ENCODE assay signal across 9 cellular contexts in the genomic region with DNA sequence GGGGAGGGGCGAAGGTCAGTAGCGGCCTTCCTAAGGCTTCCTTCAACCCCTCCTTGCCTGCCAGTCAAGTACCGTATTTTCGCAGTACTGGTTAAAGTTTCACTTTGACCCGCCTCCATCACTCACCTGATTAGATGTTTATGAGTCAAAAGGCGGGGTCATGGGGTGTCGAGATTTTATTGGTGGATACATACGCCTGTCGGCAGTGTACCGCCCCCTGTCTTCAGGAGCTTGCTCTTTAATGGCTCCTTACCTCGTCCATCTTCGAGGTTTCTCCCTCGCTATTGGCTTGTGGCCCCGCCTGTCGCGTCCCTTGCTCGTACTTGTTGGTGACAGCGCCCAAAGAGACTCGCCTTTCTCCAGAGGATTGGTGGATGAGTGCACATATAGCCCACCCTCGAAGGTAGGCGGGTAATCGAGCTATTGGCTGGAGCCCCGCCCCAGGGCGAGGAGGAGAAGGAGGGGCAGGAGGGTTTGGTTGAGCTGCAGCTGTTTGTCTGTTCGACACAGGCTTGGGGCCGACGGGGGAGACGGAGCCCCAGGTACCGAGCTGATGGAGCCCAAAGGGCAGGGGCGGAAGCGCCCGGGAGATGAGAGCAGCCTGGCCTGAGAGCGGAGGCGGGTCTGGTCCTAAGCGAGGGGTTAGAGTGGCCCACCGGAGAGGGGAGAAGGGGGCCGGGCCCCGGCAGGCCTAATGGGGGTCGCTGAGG. TPM values are rescaled to one million over a fixed set of nuclear protein-coding genes. Genes with fewer than 3 reads are reported as not detected.
DNase-seq lines count a peak whose midpoint lies in the region; ATAC-seq and TF ChIP-seq lines count a peak whose summit lies in the region.
"Had no signal": no experiment of that assay in that cellular context is flagged by ENCODE, and none has a peak within 500 bp of the region (broad histone marks: within the 10 kb centered on the region; RNA-seq: fewer than 3 reads in every experiment).

Gene RAB5B, plus strand, starts transcription at position 481 of the 710 bp plus-strand sequence. CDS start 12,883 bp downstream, outside the sequence.

- H3K27ac Mint-ChIP-seq in activated B cell treated with CpG ODN at 0.5 μM for 24 hours (no peak within 1 kb of the TSS), immature natural killer cell (no peak within 1 kb of the TSS)
- H3K27ac Mint-ChIP-seq: activated naive CD4-positive, alpha-beta T cell treated with anti-CD3 and anti-CD28 coated beads, Interleukin-2, amount 50 U/mL, for 24 hours had no signal

- POLR2A ChIA-PET in activated B cell treated with CpG ODN at 0.5 μM for 24 hours (lab: Charles Lee), result interaction anchor here (0.5 to 3.0 kb wide), 39 partner anchors 9 to 1920 kb away, joined by 3 to 33 read pairs (median 6); partner anchors contain the start of genes BLOC1S1, DNAJC14, ESYT1 and HOXC4

- DNase-seq in AG09319 (ENCODE audit: extremely low read depth, low read depth) (peak; percentile 100), NCI-H345 (lab: John Stamatoyannopoulos, UW) (peak; percentile 100), activated B cell treated with CpG ODN at 0.5 μM for 24 hours (peak; percentile 83), immature natural killer cell (peak; percentile 98 to 99 (median 99)), smooth muscle cell of the brain vasculature (ENCODE audit: low read depth, low spot score) (peak; percentile 100)
- DNase-seq in central memory CD4-positive, alpha-beta T cell, result peak; percentile 99

- ATAC-seq in GM19025 (IDR thresholded peaks at IDR 0.05; ENCODE audit: low read depth, unreplicated experiment) (peak; percentile 94), HG03280 (IDR thresholded peaks at IDR 0.05; ENCODE audit: unreplicated experiment) (peak; percentile 93), activated B cell treated with CpG ODN at 0.5 μM for 24 hours (ENCODE audit: low read depth) (peak; percentile 87)

- TF ChIP-seq CTCF in AG09319 (IDR thresholded peaks at IDR 0.05; ENCODE audit: low read depth, low read length), result no peak
- TF ChIP-seq CTCF in activated B cell treated with CpG ODN at 0.5 μM for 24 hours (IDR thresholded peaks at IDR 0.05), result no peak

- H3K27me3 Mint-ChIP-seq in activated B cell treated with CpG ODN at 0.5 μM for 24 hours (no peaks in the 10 kb centered on the region), immature natural killer cell (ENCODE audit: low read depth in 3 of 3) (no peaks in the 10 kb centered on the region)
- H3K27me3 Mint-ChIP-seq: activated naive CD4-positive, alpha-beta T cell treated with anti-CD3 and anti-CD28 coated beads, Interleukin-2, amount 50 U/mL, for 24 hours had no signal

- intact Hi-C loops in activated B cell treated with CpG ODN at 0.5 μM for 24 hours (cut with micrococcal nuclease), result loop anchor here (1.0 to 5.0 kb wide), 14 partner anchors 7 to 664 kb away; partner anchors contain the start of genes CDK2, CS, DGKA and DNAJC14

- peaks cover 21% of the 10 kb centered on the region for H3K36me3 Mint-ChIP-seq in activated B cell treated with CpG ODN at 0.5 μM for 24 hours (ENCODE audit: low read depth)
- peaks cover 0 to 5% (median 3%) of the 10 kb centered on the region in 3 donors for H3K36me3 Mint-ChIP-seq in immature natural killer cell

- H3K4me3 Mint-ChIP-seq in activated B cell treated with CpG ODN at 0.5 μM for 24 hours, result no peak within 1 kb of the TSS
- H3K4me3 Mint-ChIP-seq in immature natural killer cell, result no peak within 1 kb of the TSS
- H3K4me3 Mint-ChIP-seq: activated naive CD4-positive, alpha-beta T cell treated with anti-CD3 and anti-CD28 coated beads, Interleukin-2, amount 50 U/mL, for 24 hours had no signal

- H3K9me3 Mint-ChIP-seq in activated B cell treated with CpG ODN at 0.5 μM for 24 hours, result no peaks in the 10 kb centered on the region
- no peaks in the 10 kb centered on the region for H3K9me3 Mint-ChIP-seq in immature natural killer cell
- H3K9me3 Mint-ChIP-seq: activated naive CD4-positive, alpha-beta T cell treated with anti-CD3 and anti-CD28 coated beads, Interleukin-2, amount 50 U/mL, for 24 hours had no signal

- CTCF ChIA-PET in activated B cell treated with CpG ODN at 0.5 μM for 24 hours (lab: Charles Lee), result interaction anchor here (0.6 to 1.6 kb wide), 11 partner anchors 11 to 293 kb away, joined by 3 to 7 read pairs (median 3); partner anchors contain the start of genes MYL6, PYM1 and SUOX

- peaks cover 27% of the 10 kb centered on the region for H3K4me1 Mint-ChIP-seq in activated B cell treated with CpG ODN at 0.5 μM for 24 hours
- H3K4me1 Mint-ChIP-seq in immature natural killer cell, result peaks cover 16 to 25% of the 10 kb centered on the region in 2 donors

RNA-seq across cellular contexts. Expression of gene RAB5B, which starts in this region (rescaled TPM):
- total RNA-seq in activated B cell treated with CpG ODN at 0.5 μM for 24 hours, result 82.1 and 83.8 TPM in 2 replicates
- polyA plus RNA-seq in immature natural killer cell, result 10 to 100 TPM; 54.6 to 80.6 (median 76.9) TPM

Comparison
In these comparisons a context has a peak if more than half of its experiments do, and no peak if none do; other contexts are left out.
1. Peak in every context shown above with its lines: DNase-seq and ATAC-seq.